ENCODE assay signal across 14 cellular contexts in genomic region chr10:42977032-42977416, GRCh38.
DNase-seq lines count a peak whose midpoint lies in the region; ATAC-seq and TF ChIP-seq lines count a peak whose summit lies in the region.
"Had no signal": no experiment of that assay in that cellular context is flagged by ENCODE, and none has a peak within 500 bp of the region (broad histone marks: within the 10 kb centered on the region; RNA-seq: fewer than 3 reads in every experiment).

No MANE protein-coding gene starts in this region.

- peak; percentile 1 for DNase-seq in activated CD4-positive, alpha-beta T cell treated with anti-CD3 and anti-CD28 coated beads for 36 hours
- DNase-seq in activated CD4-positive, alpha-beta T cell treated with anti-CD3 and anti-CD28 coated beads, Interleukin-2, amount 10 ng/mL, durations not matched to agents 24 days and 14 days = no peak
- peak; percentile 38 for DNase-seq in natural killer cell treated with Interleukin-12 subunit alpha and Interleukin-12 subunit beta and Interleukin-15 and Interleukin-18, amount 100 ng/mL, for 72 hours (ENCODE audit: low spot score)
- DNase-seq in natural killer cell = no peak
- DNase-seq in omental fat pad (ENCODE audit: low spot score) = peak; percentile 11
- DNase-seq in NCI-H2029 treated with DMSO at 0.1 percent for 48 hours (lab: John Stamatoyannopoulos, UW) = no peak
- DNase-seq in erythroblast (lab: John Stamatoyannopoulos, UW) = no peak
- DNase-seq in activated CD4-positive, CD25-positive, alpha-beta regulatory T cell treated with anti-CD3 and anti-CD28 coated beads, Interleukin-2, amount 50 U/mL, for 72 hours = no peak
- DNase-seq: 8988T, DMS 273 treated with DMSO at 0.1 percent for 48 hours, KBM-7, NCI-H1092 treated with DMSO at 0.1 percent for 48 hours, NCI-H1694 had no signal

- POLR2A ChIA-PET in activated CD4-positive, alpha-beta T cell treated with anti-CD3 and anti-CD28 coated beads for 36 hours (lab: Charles Lee) = no interaction called here

- H3K4me1 Mint-ChIP-seq in activated CD4-positive, alpha-beta T cell treated with anti-CD3 and anti-CD28 coated beads for 36 hours = no peaks in the 10 kb centered on the region
- H3K4me1 Mint-ChIP-seq in activated CD4-positive, alpha-beta T cell treated with anti-CD3 and anti-CD28 coated beads, Interleukin-2, amount 10 ng/mL, durations not matched to agents 24 days and 14 days = peaks cover 1% of the 10 kb centered on the region
- no peaks in the 10 kb centered on the region for H3K4me1 Mint-ChIP-seq in natural killer cell treated with Interleukin-12 subunit alpha and Interleukin-12 subunit beta and Interleukin-15 and Interleukin-18, amount 100 ng/mL, for 72 hours (ENCODE audit: low read depth in 2 of 2)
- H3K4me1 Mint-ChIP-seq in natural killer cell = no peaks in the 10 kb centered on the region

- no peak overlapping the region for H3K27ac Mint-ChIP-seq in activated CD4-positive, alpha-beta T cell treated with anti-CD3 and anti-CD28 coated beads for 36 hours
- no peak overlapping the region for H3K27ac Mint-ChIP-seq in activated CD4-positive, alpha-beta T cell treated with anti-CD3 and anti-CD28 coated beads, Interleukin-2, amount 10 ng/mL, durations not matched to agents 24 days and 14 days
- H3K27ac Mint-ChIP-seq in natural killer cell treated with Interleukin-12 subunit alpha and Interleukin-12 subunit beta and Interleukin-15 and Interleukin-18, amount 100 ng/mL, for 72 hours = no peak overlapping the region
- no peak overlapping the region for H3K27ac Mint-ChIP-seq in natural killer cell
- H3K27ac Mint-ChIP-seq: GM23338 had no signal

- H3K9me3 Mint-ChIP-seq in activated CD4-positive, alpha-beta T cell treated with anti-CD3 and anti-CD28 coated beads for 36 hours (ENCODE audit: low read depth) = no peaks in the 10 kb centered on the region
- no peaks in the 10 kb centered on the region for H3K9me3 Mint-ChIP-seq in activated CD4-positive, alpha-beta T cell treated with anti-CD3 and anti-CD28 coated beads, Interleukin-2, amount 10 ng/mL, durations not matched to agents 24 days and 14 days
- no peaks in the 10 kb centered on the region for H3K9me3 Mint-ChIP-seq in natural killer cell treated with Interleukin-12 subunit alpha and Interleukin-12 subunit beta and Interleukin-15 and Interleukin-18, amount 100 ng/mL, for 72 hours
- H3K9me3 Mint-ChIP-seq in natural killer cell = no peaks in the 10 kb centered on the region
- H3K9me3 Mint-ChIP-seq: GM23338 had no signal

- no peak for ATAC-seq in activated CD4-positive, alpha-beta T cell treated with anti-CD3 and anti-CD28 coated beads for 36 hours
- no peak for ATAC-seq in natural killer cell treated with Interleukin-12 subunit alpha and Interleukin-12 subunit beta and Interleukin-15 and Interleukin-18, amount 100 ng/mL, for 72 hours
- no peak for ATAC-seq in natural killer cell
- no peak for ATAC-seq in omental fat pad (ENCODE audit: low FRiP score)
- ATAC-seq: GM23338 had no signal

- H3K4me3 Mint-ChIP-seq in activated CD4-positive, alpha-beta T cell treated with anti-CD3 and anti-CD28 coated beads for 36 hours = no peak overlapping the region
- no peak overlapping the region for H3K4me3 Mint-ChIP-seq in activated CD4-positive, alpha-beta T cell treated with anti-CD3 and anti-CD28 coated beads, Interleukin-2, amount 10 ng/mL, durations not matched to agents 24 days and 14 days
- no peak overlapping the region for H3K4me3 Mint-ChIP-seq in natural killer cell treated with Interleukin-12 subunit alpha and Interleukin-12 subunit beta and Interleukin-15 and Interleukin-18, amount 100 ng/mL, for 72 hours
- H3K4me3 Mint-ChIP-seq in natural killer cell = no peak overlapping the region
- H3K4me3 Mint-ChIP-seq: GM23338 had no signal

- no peak for TF ChIP-seq POLR2A in erythroblast (IDR thresholded peaks at IDR 0.05; ENCODE audit: low read length)

- CTCF ChIA-PET in activated CD4-positive, alpha-beta T cell treated with anti-CD3 and anti-CD28 coated beads for 36 hours (lab: Charles Lee) = no interaction called here

- no peak for TF ChIP-seq CTCF in natural killer cell (IDR thresholded peaks at IDR 0.05)
- TF ChIP-seq CTCF in omental fat pad (IDR thresholded peaks at IDR 0.05) = no peak

- H3K36me3 Mint-ChIP-seq in activated CD4-positive, alpha-beta T cell treated with anti-CD3 and anti-CD28 coated beads for 36 hours (ENCODE audit: low read depth) = no peaks in the 10 kb centered on the region
- H3K36me3 Mint-ChIP-seq in activated CD4-positive, alpha-beta T cell treated with anti-CD3 and anti-CD28 coated beads, Interleukin-2, amount 10 ng/mL, durations not matched to agents 24 days and 14 days (ENCODE audit: low read depth) = no peaks in the 10 kb centered on the region
- H3K36me3 Mint-ChIP-seq in natural killer cell treated with Interleukin-12 subunit alpha and Interleukin-12 subunit beta and Interleukin-15 and Interleukin-18, amount 100 ng/mL, for 72 hours = no peaks in the 10 kb centered on the region
- H3K36me3 Mint-ChIP-seq in natural killer cell = no peaks in the 10 kb centered on the region

- no peaks in the 10 kb centered on the region for H3K27me3 Mint-ChIP-seq in activated CD4-positive, alpha-beta T cell treated with anti-CD3 and anti-CD28 coated beads for 36 hours
- no peaks in the 10 kb centered on the region for H3K27me3 Mint-ChIP-seq in activated CD4-positive, alpha-beta T cell treated with anti-CD3 and anti-CD28 coated beads, Interleukin-2, amount 10 ng/mL, durations not matched to agents 24 days and 14 days
- H3K27me3 Mint-ChIP-seq in natural killer cell treated with Interleukin-12 subunit alpha and Interleukin-12 subunit beta and Interleukin-15 and Interleukin-18, amount 100 ng/mL, for 72 hours = peaks cover 0 to 8% of the 10 kb centered on the region in 2 donors
- H3K27me3 Mint-ChIP-seq in natural killer cell (ENCODE audit: low read depth in 2 of 2) = no peaks in the 10 kb centered on the region

- intact Hi-C loops in activated CD4-positive, alpha-beta T cell treated with anti-CD3 and anti-CD28 coated beads for 36 hours (cut with DNase I, micrococcal nuclease) = no loop called here
- intact Hi-C loops in activated CD4-positive, alpha-beta T cell treated with anti-CD3 and anti-CD28 coated beads, Interleukin-2, amount 10 ng/mL, durations not matched to agents 24 days and 14 days (cut with micrococcal nuclease) = no loop called here
- intact Hi-C loops in natural killer cell (cut with micrococcal nuclease) = no loop called here

Comparison
In these comparisons a context has a peak if more than half of its experiments do, and no peak if none do; other contexts are left out.
1. DNase-seq: peak in activated CD4-positive, alpha-beta T cell treated with anti-CD3 and anti-CD28 coated beads for 36 hours (single experiment), natural killer cell treated with Interleukin-12 subunit alpha and Interleukin-12 subunit beta and Interleukin-15 and Interleukin-18, amount 100 ng/mL, for 72 hours (single experiment) and omental fat pad (single experiment); none in activated CD4-positive, alpha-beta T cell treated with anti-CD3 and anti-CD28 coated beads, Interleukin-2, amount 10 ng/mL, durations not matched to agents 24 days and 14 days (single experiment), natural killer cell (single experiment), NCI-H2029 treated with DMSO at 0.1 percent for 48 hours (single experiment), erythroblast (0 of 2) and activated CD4-positive, CD25-positive, alpha-beta regulatory T cell treated with anti-CD3 and anti-CD28 coated beads, Interleukin-2, amount 50 U/mL, for 72 hours (single experiment).